22 cellular contexts compared by ENCODE assay signal in genomic region chr20:20527661-20528060, GRCh38.
DNase-seq lines count a peak whose midpoint lies in the region; ATAC-seq and TF ChIP-seq lines count a peak whose summit lies in the region.
"Had no signal": no experiment of that assay in that cellular context is flagged by ENCODE, and none has a peak within 500 bp of the region (broad histone marks: within the 10 kb centered on the region; RNA-seq: fewer than 3 reads in every experiment).

No MANE protein-coding gene starts in this region.

- H3K27ac ChIP-seq in upper lobe of right lung: no peak overlapping the region

- TF ChIP-seq CTCF in brain (conservative IDR thresholded peaks at IDR 0.05) (no peak), neural crest cell (conservative IDR thresholded peaks at IDR 0.05) (no peak), upper lobe of right lung (IDR thresholded peaks at IDR 0.05) (no peak)

- peaks cover 17% of the 10 kb centered on the region for H3K36me3 Mint-ChIP-seq in activated naive CD8-positive, alpha-beta T cell treated with anti-CD3 and anti-CD28 coated beads, Interleukin-2, amount 50 U/mL, for 24 hours (ENCODE audit: low read depth)
- H3K36me3 Mint-ChIP-seq in activated naive CD8-positive, alpha-beta T cell treated with anti-CD3 and anti-CD28 coated beads for 36 hours: peaks cover 7% of the 10 kb centered on the region
- H3K36me3 Mint-ChIP-seq in brain: peaks cover 43% of the 10 kb centered on the region
- H3K36me3 Mint-ChIP-seq in neural crest cell (ENCODE audit: low read depth): peaks cover 10% of the 10 kb centered on the region

- H3K36me3 ChIP-seq in upper lobe of right lung: peaks cover 61% of the 10 kb centered on the region
- H3K36me3 ChIP-seq: BE2C had no signal

- H3K9me3 ChIP-seq in upper lobe of right lung: no peaks in the 10 kb centered on the region
- H3K9me3 ChIP-seq: BE2C had no signal

- peak overlapping the region; percentile 83 for H3K27ac Mint-ChIP-seq in activated naive CD8-positive, alpha-beta T cell treated with anti-CD3 and anti-CD28 coated beads, Interleukin-2, amount 50 U/mL, for 24 hours
- H3K27ac Mint-ChIP-seq in activated naive CD8-positive, alpha-beta T cell treated with anti-CD3 and anti-CD28 coated beads for 36 hours: no peak overlapping the region
- peak overlapping the region in 3 of 5 experiments; percentile 8 to 91 (median 55) for H3K27ac Mint-ChIP-seq in brain
- H3K27ac Mint-ChIP-seq in neural crest cell (ENCODE audit: unreplicated experiment): peak overlapping the region; percentile 93
- H3K27ac Mint-ChIP-seq: CD8-positive, alpha-beta memory T cell; HFFc6 had no signal

- peaks cover 23% of the 10 kb centered on the region for H3K4me1 Mint-ChIP-seq in activated naive CD8-positive, alpha-beta T cell treated with anti-CD3 and anti-CD28 coated beads, Interleukin-2, amount 50 U/mL, for 24 hours
- H3K4me1 Mint-ChIP-seq in activated naive CD8-positive, alpha-beta T cell treated with anti-CD3 and anti-CD28 coated beads for 36 hours: no peaks in the 10 kb centered on the region
- H3K4me1 Mint-ChIP-seq in brain (peaks cover 28% of the 10 kb centered on the region), neural crest cell (peaks cover 23% of the 10 kb centered on the region)
- H3K4me1 Mint-ChIP-seq: CD8-positive, alpha-beta memory T cell had no signal

- intact Hi-C loops in upper lobe of right lung (cut with DNase I): no loop called here

- no peaks in the 10 kb centered on the region for H3K4me1 ChIP-seq in upper lobe of right lung

- ATAC-seq in activated naive CD8-positive, alpha-beta T cell treated with anti-CD3 and anti-CD28 coated beads, Interleukin-2, amount 50 U/mL, for 24 hours: peak; percentile 16
- no peak for ATAC-seq in upper lobe of right lung
- ATAC-seq: GM12878, HCT116 had no signal

- H3K4me3 Mint-ChIP-seq in activated naive CD8-positive, alpha-beta T cell treated with anti-CD3 and anti-CD28 coated beads, Interleukin-2, amount 50 U/mL, for 24 hours: peak overlapping the region; percentile 8
- H3K4me3 Mint-ChIP-seq in activated naive CD8-positive, alpha-beta T cell treated with anti-CD3 and anti-CD28 coated beads for 36 hours: no peak overlapping the region
- H3K4me3 Mint-ChIP-seq in brain (no peak overlapping the region), neural crest cell (no peak overlapping the region)
- H3K4me3 Mint-ChIP-seq: CD8-positive, alpha-beta memory T cell; HFFc6 had no signal

- DNase-seq in activated naive CD8-positive, alpha-beta T cell treated with anti-CD3 and anti-CD28 coated beads, Interleukin-2, amount 50 U/mL, for 24 hours: no peak
- no peak for DNase-seq in activated naive CD8-positive, alpha-beta T cell treated with anti-CD3 and anti-CD28 coated beads for 36 hours
- no peak for DNase-seq in neural crest cell (ENCODE audit: low read depth, low spot score)
- DNase-seq in putamen (ENCODE audit: low spot score): peak; percentile 46
- DNase-seq in upper lobe of right lung: no peak
- no peak for DNase-seq in NCI-H2081 treated with DMSO at 0.1 percent for 48 hours (lab: John Stamatoyannopoulos, UW)
- DNase-seq in stimulated activated CD4-positive, alpha-beta T cell treated with anti-CD3 and anti-CD28 coated beads, Interleukin-1b, Interleukin-23, amount 100 ng/mL, for 48 hours: no peak
- DNase-seq: ACHN; BE2C; C1 segment of cervical spinal cord; CD4-positive, CD25-positive, alpha-beta regulatory T cell; CD8-positive, alpha-beta memory T cell; COR-L47; DMS53; DND-41; EL; GOT3; H7; HFFc6 had no signal

- H3K9me3 Mint-ChIP-seq in activated naive CD8-positive, alpha-beta T cell treated with anti-CD3 and anti-CD28 coated beads, Interleukin-2, amount 50 U/mL, for 24 hours: no peaks in the 10 kb centered on the region
- no peaks in the 10 kb centered on the region for H3K9me3 Mint-ChIP-seq in activated naive CD8-positive, alpha-beta T cell treated with anti-CD3 and anti-CD28 coated beads for 36 hours
- H3K9me3 Mint-ChIP-seq in brain (no peaks in the 10 kb centered on the region), neural crest cell (no peaks in the 10 kb centered on the region)
- H3K9me3 Mint-ChIP-seq: CD4-positive, CD25-positive, alpha-beta regulatory T cell; CD8-positive, alpha-beta memory T cell; HFFc6 had no signal

- H3K27me3 Mint-ChIP-seq in activated naive CD8-positive, alpha-beta T cell treated with anti-CD3 and anti-CD28 coated beads, Interleukin-2, amount 50 U/mL, for 24 hours: no peaks in the 10 kb centered on the region
- H3K27me3 Mint-ChIP-seq in activated naive CD8-positive, alpha-beta T cell treated with anti-CD3 and anti-CD28 coated beads for 36 hours: no peaks in the 10 kb centered on the region
- H3K27me3 Mint-ChIP-seq in brain (no peaks in the 10 kb centered on the region), neural crest cell (ENCODE audit: low read depth) (no peaks in the 10 kb centered on the region)
- H3K27me3 Mint-ChIP-seq: CD4-positive, CD25-positive, alpha-beta regulatory T cell; CD8-positive, alpha-beta memory T cell had no signal

- H3K4me3 ChIP-seq in upper lobe of right lung: no peak overlapping the region
- H3K4me3 ChIP-seq: GM12878 had no signal

- H3K27me3 ChIP-seq in upper lobe of right lung: no peaks in the 10 kb centered on the region
- H3K27me3 ChIP-seq: BE2C had no signal
